In genomic region chr2:150610670-150611279, GRCh38 we compare ENCODE assay signal across 8 cellular contexts.
DNase-seq lines count a peak whose midpoint lies in the region; ATAC-seq and TF ChIP-seq lines count a peak whose summit lies in the region.

No MANE protein-coding gene starts in this region.

- TF ChIP-seq CTCF in AG04450 (IDR thresholded peaks at IDR 0.05; ENCODE audit: low read depth, low read length) (peak; percentile 65), osteoblast (IDR thresholded peaks at IDR 0.05; ENCODE audit: extremely low read depth, low read depth, low read length) (peak; percentile 76)

- H3K4me2 ChIP-seq in osteoblast (ENCODE audit: insufficient read depth, low read length) = peak overlapping the region; percentile 63

- no peak for TF ChIP-seq POLR2A in GM18505 (IDR thresholded peaks at IDR 0.05; ENCODE audit: borderline replicate concordance, extremely low read depth, insufficient read depth, insufficient read length)

- ATAC-seq in GM18909 (IDR thresholded peaks at IDR 0.05; ENCODE audit: poor library complexity, unreplicated experiment) (peak; percentile 65), GM18505 (IDR thresholded peaks at IDR 0.05; ENCODE audit: unreplicated experiment) (no peak)

- H3K27ac ChIP-seq in AG04450 (ENCODE audit: low read depth, low read length) (no peak overlapping the region), osteoblast (ENCODE audit: low read depth, low read length) (peak overlapping the region; percentile 74)

- DNase-seq in AG04450 (ENCODE audit: low read depth, low spot score) = no peak
- peak; percentile 55 for DNase-seq in LoVo (ENCODE audit: low spot score)
- DNase-seq in cerebellar cortex (ENCODE audit: low spot score) = peak; percentile 29
- peak; percentile 37 for DNase-seq in osteoblast (ENCODE audit: insufficient read length, low spot score, missing footprints)
- no peak for DNase-seq in retina
- no peak for DNase-seq in GDM1 (lab: John Stamatoyannopoulos, UW)

- H3K36me3 ChIP-seq in osteoblast (ENCODE audit: insufficient read depth, low read length) = no peaks in the 10 kb centered on the region

- POLR2A ChIA-PET in AG04450 (lab: Yijun Ruan, JAX) = interaction anchor here (0.6 to 1.3 kb wide), 8 partner anchors 9 to 265 kb away, joined by 3 to 5 read pairs (median 3); no protein-coding TSS in a partner anchor

- H3K9me3 ChIP-seq in AG04450 (ENCODE audit: control insufficient read depth, insufficient read depth, low read length) (no peaks in the 10 kb centered on the region), osteoblast (ENCODE audit: low read depth, low read length) (no peaks in the 10 kb centered on the region)

- H3K4me3 ChIP-seq in AG04450 (ENCODE audit: low read depth, low read length) = no peak overlapping the region
- H3K4me3 ChIP-seq in osteoblast (ENCODE audit: insufficient read depth, low read length) = no peak overlapping the region

- peaks cover 11% of the 10 kb centered on the region for H3K79me2 ChIP-seq in osteoblast (ENCODE audit: insufficient read depth, low read length)

- H4K20me1 ChIP-seq in osteoblast (ENCODE audit: insufficient read depth, low read length) = no peaks in the 10 kb centered on the region

- H2AFZ ChIP-seq in osteoblast (ENCODE audit: low read length) = peak overlapping the region; percentile 23

- H3K27me3 ChIP-seq in AG04450 (ENCODE audit: control insufficient read depth, insufficient read depth, low read length) = no peaks in the 10 kb centered on the region
- H3K27me3 ChIP-seq in osteoblast (ENCODE audit: insufficient read depth, low read length) = no peaks in the 10 kb centered on the region

- CTCF ChIA-PET in AG04450 (lab: Charles Lee) = interaction anchor here (0.6 to 3.0 kb wide), 3 partner anchors 9 to 629 kb away, joined by 3 to 10 read pairs (median 6); no protein-coding TSS in a partner anchor

- peaks cover 26% of the 10 kb centered on the region for H3K4me1 ChIP-seq in osteoblast (ENCODE audit: insufficient read depth, low read length)

Comparison
In these comparisons a context has a peak if more than half of its experiments do, and no peak if none do; other contexts are left out.
1. DNase-seq: peak in LoVo (single experiment), cerebellar cortex (single experiment) and osteoblast (single experiment); none in AG04450 (single experiment), retina (single experiment) and GDM1 (single experiment).